8 cellular contexts compared by ENCODE assay signal in the genomic region with DNA sequence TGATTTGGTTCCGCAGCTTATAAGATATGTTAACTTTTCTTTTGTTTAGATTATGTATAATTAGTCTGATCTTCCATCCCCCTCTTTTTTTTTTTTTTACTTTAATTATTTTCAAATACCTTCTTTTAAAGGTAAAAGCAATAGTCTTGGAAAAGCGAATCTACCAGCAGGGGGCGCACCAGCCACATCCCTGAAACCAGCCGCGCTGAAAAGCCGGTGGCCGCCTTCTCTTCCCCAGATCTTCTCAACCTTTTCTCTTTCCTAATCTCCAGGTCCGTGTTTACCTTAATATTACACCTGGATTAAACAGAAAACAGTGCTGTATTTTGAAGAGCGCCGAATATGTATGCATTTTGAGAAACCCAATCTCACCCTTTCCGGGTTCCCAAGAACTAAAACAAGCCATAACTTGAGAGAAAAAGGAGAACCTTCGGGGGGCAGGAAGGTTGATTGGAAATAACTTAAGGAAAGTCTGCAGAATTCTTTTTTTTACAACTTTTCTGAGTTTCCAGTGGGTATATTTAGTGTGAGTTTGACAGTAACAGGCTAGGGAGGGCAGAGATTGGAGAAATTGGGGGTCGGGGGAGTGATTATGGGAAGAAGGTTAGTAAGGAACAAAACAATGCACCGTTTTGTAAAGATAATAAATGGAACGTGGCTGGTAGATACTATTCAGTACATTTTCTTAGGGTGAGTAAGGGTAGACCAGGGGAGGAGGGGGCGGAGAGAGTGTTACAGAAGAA. TPM values are rescaled to one million over a fixed set of nuclear protein-coding genes. Genes with fewer than 3 reads are reported as not detected.
DNase-seq lines count a peak whose midpoint lies in the region; ATAC-seq, FAIRE-seq and TF ChIP-seq lines count a peak whose summit lies in the region.

No MANE protein-coding gene starts in this region.

- CTCF ChIA-PET in A549 (lab: Yijun Ruan, JAX), result interaction anchor here (0.6 to 1.7 kb wide), 12 partner anchors 44 to 781 kb away, joined by 3 to 8 read pairs (median 3); no protein-coding TSS in a partner anchor
- CTCF ChIA-PET in activated naive CD4-positive, alpha-beta T cell treated with anti-CD3 and anti-CD28 coated beads, Interleukin-2, amount 10 ng/mL, durations not matched to agents 7 days and 5 days (lab: Charles Lee), result interaction anchor here (1.8 to 2.5 kb wide), 4 partner anchors 9 to 976 kb away, joined by 4 to 13 read pairs (median 10); no protein-coding TSS in a partner anchor

- no peaks in the 10 kb centered on the region for H4K20me1 ChIP-seq in Karpas-422 (ENCODE audit: insufficient read depth, low read depth, low read length)

- H3K36me3 ChIP-seq in Karpas-422 (ENCODE audit: insufficient read depth, low read length) (no peaks in the 10 kb centered on the region), heart right ventricle (no peaks in the 10 kb centered on the region)

- peaks cover 5% of the 10 kb centered on the region for H3K36me3 Mint-ChIP-seq in activated naive CD4-positive, alpha-beta T cell treated with anti-CD3 and anti-CD28 coated beads, Interleukin-2, amount 10 ng/mL, durations not matched to agents 7 days and 5 days

- no peaks in the 10 kb centered on the region for H3K79me2 ChIP-seq in Karpas-422 (ENCODE audit: low read length)

- TF ChIP-seq CTCF in A549 (IDR thresholded peaks at IDR 0.05) (peak; percentile 80), heart right ventricle (IDR thresholded peaks at IDR 0.05) (peak; percentile 65 to 91 (median 83))

- peak; percentile 75 to 87 for TF ChIP-seq RAD21 in A549 (conservative IDR thresholded peaks at IDR 0.05 in 1 of 2, IDR thresholded peaks at IDR 0.05 in 1 of 2)

- 0 out of 2 replicates have a peak overlapping the region, but pooled peaks have one; percentile 18 for H3K9ac ChIP-seq in Karpas-422 (ENCODE audit: low read length)

- H3K4me1 ChIP-seq in A549 (peaks cover 9% of the 10 kb centered on the region; the same call in 1 of the 3 replicates), Karpas-422 (ENCODE audit: low read length) (peaks cover 26% of the 10 kb centered on the region), heart right ventricle (peaks cover 0 to 32% (median 27%) of the 10 kb centered on the region in 9 donors)

- H3K4me2 ChIP-seq in A549 (peak overlapping the region; percentile 83), Karpas-422 (ENCODE audit: low read depth, low read length, poor library complexity, severe bottlenecking) (peak overlapping the region; percentile 62)

- FAIRE-seq in A549 (lab: Jason Lieb, UNC), result no peak
- FAIRE-seq in RCC 7860 (lab: Jason Lieb, UNC), result peak; percentile 26

- H3K9me3 ChIP-seq in A549, result no peaks in the 10 kb centered on the region
- no peaks in the 10 kb centered on the region for H3K9me3 ChIP-seq in Karpas-422 (ENCODE audit: low read length)
- no peaks in the 10 kb centered on the region for H3K9me3 ChIP-seq in heart right ventricle

- H3K4me3 ChIP-seq in A549 (peak overlapping the region; percentile 30; the same call in 1 of the 3 replicates), Karpas-422 (ENCODE audit: low read length) (peak overlapping the region; percentile 43; the same call in 1 of the 2 replicates), heart right ventricle (no peak overlapping the region)

- H3K27ac Mint-ChIP-seq in activated naive CD4-positive, alpha-beta T cell treated with anti-CD3 and anti-CD28 coated beads, Interleukin-2, amount 10 ng/mL, durations not matched to agents 7 days and 5 days, result peak overlapping the region; percentile 72

- TF ChIP-seq POLR2A in A549 (IDR thresholded peaks at IDR 0.05; ENCODE audit: low read length), result no peak

- no peaks in the 10 kb centered on the region for H3K9me3 Mint-ChIP-seq in activated naive CD4-positive, alpha-beta T cell treated with anti-CD3 and anti-CD28 coated beads, Interleukin-2, amount 10 ng/mL, durations not matched to agents 7 days and 5 days

- ATAC-seq in A549 (no peak), GM18508 (IDR thresholded peaks at IDR 0.05; ENCODE audit: insufficient read depth, unreplicated experiment) (peak; percentile 47), heart right ventricle (peak in 3 of 8 donors; percentile 36 to 61 (median 51)), GM18511 (IDR thresholded peaks at IDR 0.05; ENCODE audit: unreplicated experiment) (no peak)

- H3K9me2 ChIP-seq in Karpas-422 (replicated peaks; ENCODE audit: insufficient read depth, low read length), result no peaks in the 10 kb centered on the region

- peak overlapping the region; percentile 33 for H3K4me3 Mint-ChIP-seq in activated naive CD4-positive, alpha-beta T cell treated with anti-CD3 and anti-CD28 coated beads, Interleukin-2, amount 10 ng/mL, durations not matched to agents 7 days and 5 days

- peaks cover 8% of the 10 kb centered on the region for H3K4me1 Mint-ChIP-seq in activated naive CD4-positive, alpha-beta T cell treated with anti-CD3 and anti-CD28 coated beads, Interleukin-2, amount 10 ng/mL, durations not matched to agents 7 days and 5 days

- 0 out of 2 replicates have a peak overlapping the region, but pooled peaks have one; percentile 57 for H2AFZ ChIP-seq in Karpas-422 (ENCODE audit: low read length)

- POLR2A ChIA-PET in A549 (lab: Yijun Ruan, JAX), result no interaction called here

- no peak for TF ChIP-seq EP300 in A549 (IDR thresholded peaks at IDR 0.05)

- peak in 1 of 2 experiments; percentile 61 for DNase-seq in A549 (ENCODE audit: low read depth in 1 of 2, low spot score in 1 of 2)
- peak; percentile 85 for DNase-seq in Karpas-422
- peak; percentile 17 for DNase-seq in RCC 7860 (ENCODE audit: low spot score)
- DNase-seq in activated naive CD4-positive, alpha-beta T cell treated with anti-CD3 and anti-CD28 coated beads, Interleukin-2, amount 10 ng/mL, durations not matched to agents 7 days and 5 days, result peak; percentile 73
- DNase-seq in heart right ventricle, result peak; percentile 66 to 68
- DNase-seq in retina, result peak; percentile 86

- no peaks in the 10 kb centered on the region; the same call in 1 of the 2 replicates for H3K27me3 ChIP-seq in Karpas-422 (ENCODE audit: low read length)
- peaks cover 34 to 100% (median 100%) of the 10 kb centered on the region in 7 donors for H3K27me3 ChIP-seq in heart right ventricle

- intact Hi-C loops in heart right ventricle (cut with DNase I), result loop anchor here (1.0 to 10.0 kb wide), 10 partner anchors 385 to 975 kb away; no protein-coding TSS in a partner anchor

- WGBS in A549 (ENCODE audit: missing lambda C conversion rate), result 8% methylated on average over 16 of the region's 16 CpGs
- WGBS in heart right ventricle, 2 donors, result 4 to 7% methylated on average over 16 of the region's 16 CpGs

- H3K27ac ChIP-seq in A549, result peak overlapping the region in 1 of 2 experiments; percentile 45; a peak in 2 of 6 replicates
- no peak overlapping the region for H3K27ac ChIP-seq in Karpas-422 (ENCODE audit: low read length)
- no peak overlapping the region for H3K27ac ChIP-seq in heart right ventricle

- peaks cover 26% of the 10 kb centered on the region for H3K27me3 Mint-ChIP-seq in activated naive CD4-positive, alpha-beta T cell treated with anti-CD3 and anti-CD28 coated beads, Interleukin-2, amount 10 ng/mL, durations not matched to agents 7 days and 5 days

TF ChIP-seq in A549, 52 proteins besides CTCF, POLR2A, EP300 and RAD21:
- TF ChIP-seq TP53 (CRISPR knock-in tag; IDR thresholded peaks at IDR 0.05), result no peak
- peak; percentile 87 for TF ChIP-seq SMC3 (IDR thresholded peaks at IDR 0.05)

RNA-seq across cellular contexts. Expression of gene SOX2, which starts 2.0 kb away (rescaled TPM):
- 2.5 and 3.4 TPM in 2 replicates for polyA plus RNA-seq in A549 (2011; rRNA removed)
- polyA plus RNA-seq in A549 (2012; cell fraction: cytosol; rRNA removed), result 4.3 and 6.4 TPM in 2 replicates
- 4.6 and 8.4 TPM in 2 replicates for polyA plus RNA-seq in A549 (2012; cell fraction: nucleus; rRNA removed)
- polyA plus RNA-seq in A549 (2017; fragmentation: RNase III; extraction: RNeasy Plus Mini Kit Qiagen cat#74134 plus additional on column Dnase treatment), result 1.9 to 2.2 TPM (median 2.1 TPM) in 3 replicates
- 0.62 and 0.83 TPM in 2 replicates for polyA minus RNA-seq in A549 (2011; rRNA and poly(A)+ RNA removed)
- total RNA-seq in Karpas-422 (2014; rRNA removed; shearing (Covaris generic); ENCODE audit: low replicate concordance), result 0.51 and 0.63 TPM in 2 replicates
- total RNA-seq in heart right ventricle, result under 1 TPM in 7 of 10 donors, not detected in 3; 0.10 to 0.35 (median 0.12) TPM
- under 1 TPM; 0.13 to 0.88 TPM for polyA plus RNA-seq in heart right ventricle

Comparison
In these comparisons a context has a peak if more than half of its experiments do, and no peak if none do; other contexts are left out.
1. H3K4me3 ChIP-seq: peak in A549 (single experiment) and Karpas-422 (single experiment); none in heart right ventricle (0 of 10).